Comparison of ENCODE assay signal across 18 cellular contexts in genomic region chr2:3504741-3505140, GRCh38.
"Had no signal": no experiment of that assay in that cellular context is flagged by ENCODE, and none has a peak within 500 bp of the region (broad histone marks: within the 10 kb centered on the region; RNA-seq: fewer than 3 reads in every experiment).

No MANE protein-coding gene starts in this region.

- ATAC-seq: gastroesophageal sphincter, left lung had no signal

- FAIRE-seq: keratinocyte had no signal

- H3K27me3 Mint-ChIP-seq: memory B cell had no signal

- H3K9me3 ChIP-seq: adrenal gland, gastroesophageal sphincter, sigmoid colon, transverse colon had no signal

- H3K27ac Mint-ChIP-seq: activated T-helper 2 cell treated with anti-CD3 and anti-CD28 coated beads, Interferon-gamma antibody, Interleukin-2, Interleukin-4, amounts not matched to agents 10 μg/mL and 5 μg/mL and 100 μg/mL, durations not matched to agents 14 hours and 24 hours and 36 hours; memory B cell; nephron had no signal

- DNase-seq: activated CD4-positive, alpha-beta T cell treated with anti-CD3 and anti-CD28 coated beads, Interleukin-2, amount 50 U/mL, for 1 hour; activated CD4-positive, CD25-positive, alpha-beta regulatory T cell; activated naive CD4-positive, alpha-beta T cell treated with anti-CD3 and anti-CD28 coated beads, Interleukin-2, amount 50 U/mL, for 16 hours; activated T-cell treated with anti-CD3 and anti-CD28 coated beads for 4 hours; central memory CD4-positive, alpha-beta T cell; effector CD4-positive, alpha-beta T cell; left lung; sigmoid colon; stimulated activated CD4-positive, alpha-beta T cell treated with anti-CD3 and anti-CD28 coated beads, Interleukin-2, amount 100 ng/mL, for 24 hours; stimulated activated naive CD4-positive, alpha-beta T cell; substantia nigra; transverse colon had no signal

- H3K4me3 Mint-ChIP-seq: memory B cell, nephron had no signal
